ENCODE assay signal across 28 cellular contexts in genomic region chr20:56517641-56518040, GRCh38. TPM values are rescaled to one million over a fixed set of nuclear protein-coding genes. Genes with fewer than 3 reads are reported as not detected.
A peak's percentile ranks its signal among the peaks of the same experiment; 100 is the strongest.
DNase-seq lines count a peak whose midpoint lies in the region; ATAC-seq, FAIRE-seq and TF ChIP-seq lines count a peak whose summit lies in the region.
"Had no signal": no experiment of that assay in that cellular context is flagged by ENCODE, and none has a peak within 500 bp of the region (broad histone marks: within the 10 kb centered on the region; RNA-seq: fewer than 3 reads in every experiment).

No MANE protein-coding gene starts in this region.

- H2AFZ ChIP-seq in smooth muscle cell (ENCODE audit: low read depth): no peak overlapping the region
- H2AFZ ChIP-seq: GM23248 had no signal

- ATAC-seq in GM21423 (IDR thresholded peaks at IDR 0.05; ENCODE audit: unreplicated experiment): no peak
- ATAC-seq: A549 had no signal

- H3K4me2 ChIP-seq in smooth muscle cell: no peak overlapping the region
- H3K4me2 ChIP-seq: A549; BLaER1 treated with 17β-estradiol and CSF1 and Interleukin-3, amounts not matched to agents 10 nM and 100 nM had no signal

- TF ChIP-seq CTCF in dorsolateral prefrontal cortex (IDR thresholded peaks at IDR 0.05 in 54 of 56, conservative IDR thresholded peaks at IDR 0.05 in 2 of 56; ENCODE audit: low read depth in 1 of 56, partially characterized antibody in 56 of 56) (no peak), smooth muscle cell (IDR thresholded peaks at IDR 0.05; ENCODE audit: borderline replicate concordance, insufficient read depth, poor library complexity, severe bottlenecking) (no peak)

- WGBS in smooth muscle cell (ENCODE audit: low lambda C conversion rate): 91% methylated on average over 8 of the region's 8 CpGs

- H3K27me3 ChIP-seq in dorsolateral prefrontal cortex (no peaks in the 10 kb centered on the region), stomach smooth muscle (ENCODE audit: control insufficient read depth in 1 of 2, insufficient read depth in 2 of 2, low read length in 2 of 2) (no peaks in the 10 kb centered on the region), smooth muscle cell (ENCODE audit: low read depth) (no peaks in the 10 kb centered on the region)
- H3K27me3 ChIP-seq: BE2C; BLaER1 treated with 17β-estradiol and CSF1 and Interleukin-3, amounts not matched to agents 10 nM and 100 nM had no signal

- intact Hi-C loops in dorsolateral prefrontal cortex (cut with DNase I): loop anchor here in 1 of 2 donors (5.0 kb wide), 2 partner anchors 45 to 125 kb away; partner anchors contain the start of genes AURKA and CSTF1

- H3K27ac ChIP-seq in dorsolateral prefrontal cortex (peak overlapping the region in 32 of 59 donors; percentile 2 to 86 (median 62)), stomach smooth muscle (ENCODE audit: low read length) (peak overlapping the region; percentile 64), smooth muscle cell (ENCODE audit: low read depth) (no peak overlapping the region)
- H3K27ac ChIP-seq: A549; BLaER1 treated with 17β-estradiol and CSF1 and Interleukin-3, amounts not matched to agents 10 nM and 100 nM; GM23248 had no signal

- H4K20me1 ChIP-seq in smooth muscle cell (ENCODE audit: low read depth): no peaks in the 10 kb centered on the region

- H3K9ac ChIP-seq in stomach smooth muscle (ENCODE audit: low read length in 2 of 2) (peak overlapping the region in 1 of 2 donors; percentile 16), smooth muscle cell (ENCODE audit: low read depth) (no peak overlapping the region)
- H3K9ac ChIP-seq: BLaER1 treated with 17β-estradiol and CSF1 and Interleukin-3, amounts not matched to agents 10 nM and 100 nM; GM23248 had no signal

- H3K9me3 ChIP-seq in stomach smooth muscle (ENCODE audit: control insufficient read depth in 2 of 2, low read length in 2 of 2) (peaks cover 4 to 13% of the 10 kb centered on the region in 2 donors), smooth muscle cell (replicated peaks; ENCODE audit: low read depth) (peaks cover 10% of the 10 kb centered on the region)
- H3K9me3 ChIP-seq: A549, BE2C had no signal

- H3K4me3 ChIP-seq in dorsolateral prefrontal cortex (peak overlapping the region in 3 of 59 donors; percentile 1 to 34 (median 14)), stomach smooth muscle (ENCODE audit: low read length in 2 of 2) (no peak overlapping the region), smooth muscle cell (no peak overlapping the region)
- H3K4me3 ChIP-seq: A549, GM23248 had no signal

- H3K79me2 ChIP-seq in smooth muscle cell (ENCODE audit: low read depth): no peaks in the 10 kb centered on the region

- DNase-seq in HTR-8/SVneo (ENCODE audit: insufficient read length, low spot score) (no peak), dorsolateral prefrontal cortex (no peak), pons (ENCODE audit: low spot score) (peak; percentile 47), GM19239 (ENCODE audit: insufficient read length, low spot score) (no peak), smooth muscle cell (lab: John Stamatoyannopoulos, UW; ENCODE audit: unreplicated experiment) (no peak), KG1 (lab: John Stamatoyannopoulos, UW) (no peak)
- DNase-seq: 8988T; ACHN; AML-193; BE2C; CD4-positive, alpha-beta T cell; CD8-positive, alpha-beta memory T cell; DMS 273 treated with DMSO at 0.1 percent for 48 hours; DMS79 treated with DMSO at 0.1 percent for 48 hours; GF-D8; GM23248; H7; HCEC 1CT had no signal

- H3F3A ChIP-seq in smooth muscle cell (ENCODE audit: low read depth): no peaks in the 10 kb centered on the region

- H3K4me1 ChIP-seq in stomach smooth muscle (ENCODE audit: control insufficient read depth, insufficient read depth, low read length) (peaks cover 19% of the 10 kb centered on the region), smooth muscle cell (ENCODE audit: low read depth) (no peaks in the 10 kb centered on the region)
- H3K4me1 ChIP-seq: A549; BE2C; BLaER1 treated with 17β-estradiol and CSF1 and Interleukin-3, amounts not matched to agents 10 nM and 100 nM had no signal

- peak; percentile 73 for FAIRE-seq in HTR-8/SVneo (lab: Jason Lieb, UNC)
- FAIRE-seq in GM19239 (lab: Jason Lieb, UNC): no peak
- FAIRE-seq: A549, D721Med, GM12891, GM18507, H1 had no signal

- H3K36me3 ChIP-seq in stomach smooth muscle (ENCODE audit: control insufficient read depth in 2 of 2, insufficient read depth in 2 of 2, low read length in 2 of 2): peaks cover 29 to 35% of the 10 kb centered on the region in 2 donors
- peaks cover 10% of the 10 kb centered on the region for H3K36me3 ChIP-seq in smooth muscle cell (ENCODE audit: low read depth)

RNA-seq across cellular contexts. Expression of gene FAM209A, which starts 6.9 kb away (rescaled TPM):
- total RNA-seq in dorsolateral prefrontal cortex: 1 to 10 TPM in 8 of 120 experiments, under 1 TPM in 27, not detected in 85; 0.52 to 1.8 (median 0.75) TPM
- total RNA-seq in smooth muscle cell: not detected in 2 replicates
- 0.35 TPM in 1 of 2 replicates, not detected in the other for polyA plus RNA-seq in smooth muscle cell
- total RNA-seq: Daoy, G401, GM23248, H1 had no signal
- polyA plus RNA-seq: GM23248 had no signal

RNA-seq across cellular contexts. Expression of gene FAM209B, which starts 15.4 kb away (rescaled TPM):
- total RNA-seq in dorsolateral prefrontal cortex (1 to 10 TPM in 17 of 120 experiments, under 1 TPM in 13, not detected in 90; 0.55 to 2.3 (median 1.1) TPM), smooth muscle cell (2.6 TPM in 1 of 2 replicates, not detected in the other)
- 0.27 and 1.4 TPM in 2 replicates for polyA plus RNA-seq in smooth muscle cell
- total RNA-seq: Daoy, G401, GM23248, H1 had no signal
- polyA plus RNA-seq: GM23248 had no signal

RNA-seq across cellular contexts. Expression of gene RTF2, which starts 49.2 kb away (rescaled TPM):
- total RNA-seq in dorsolateral prefrontal cortex (100 to 1,000 TPM in 55 of 120 experiments, 10 to 100 TPM in 65; 74.7 to 133 (median 99.7) TPM), smooth muscle cell (35.1 and 38.0 TPM in 2 replicates)
- polyA plus RNA-seq in smooth muscle cell: 106 and 109 TPM in 2 replicates
